In the genomic region with DNA sequence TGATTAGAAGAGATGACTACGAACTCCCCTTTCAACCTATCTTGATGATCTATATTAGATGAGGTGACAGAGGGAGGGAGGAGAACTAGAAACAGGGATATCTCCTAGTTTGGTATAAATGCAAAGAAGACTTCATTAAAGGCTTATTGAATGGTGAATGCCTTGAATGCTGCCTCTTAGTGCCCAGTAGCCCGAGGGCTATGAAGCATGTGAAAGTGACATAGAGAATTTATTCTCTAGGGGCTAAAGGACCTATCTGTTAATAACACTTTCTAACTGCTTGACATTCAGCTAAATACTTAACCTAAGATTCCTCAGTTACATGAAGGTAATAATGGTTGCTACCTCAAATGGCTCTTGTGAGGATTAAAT, we compare ENCODE assay signal across 22 cellular contexts.
"Had no signal": no experiment of that assay in that cellular context is flagged by ENCODE, and none has a peak within 500 bp of the region (broad histone marks: within the 10 kb centered on the region; RNA-seq: fewer than 3 reads in every experiment).

No MANE protein-coding gene starts in this region.

- H3K9me3 Mint-ChIP-seq: activated CD4-positive, alpha-beta memory T cell treated with anti-CD3 and anti-CD28 coated beads for 36 hours; activated T-helper 1 cell treated with anti-CD3 and anti-CD28 coated beads, Interleukin-12 subunit alpha, Interleukin-12 subunit beta, Interleukin-2, Interleukin-4 antibody, amounts not matched to agents 30 ng/mL and 10 ng/mL and 1 ng/mL, durations not matched to agents 14 hours and 24 hours and 36 hours; WTC11 had no signal

- H3K27ac Mint-ChIP-seq: activated CD4-positive, alpha-beta memory T cell treated with anti-CD3 and anti-CD28 coated beads for 36 hours; activated CD4-positive, alpha-beta T cell treated with anti-CD3 and anti-CD28 coated beads for 36 hours; activated naive CD8-positive, alpha-beta T cell; activated T-helper 1 cell treated with anti-CD3 and anti-CD28 coated beads, Interleukin-12 subunit alpha, Interleukin-12 subunit beta, Interleukin-2, Interleukin-4 antibody, amounts not matched to agents 30 ng/mL and 10 ng/mL and 1 ng/mL, durations not matched to agents 14 hours and 24 hours and 36 hours; effector memory CD8-positive, alpha-beta T cell; naive B cell; WTC11 had no signal

- H3K79me2 ChIP-seq: parathyroid adenoma had no signal

- H3K36me3 Mint-ChIP-seq: activated CD4-positive, alpha-beta memory T cell treated with anti-CD3 and anti-CD28 coated beads for 36 hours; activated naive CD8-positive, alpha-beta T cell; naive B cell; WTC11 had no signal

- H3K4me3 ChIP-seq: cardiac muscle cell, heart left ventricle, left ventricle myocardium inferior, mucosa of descending colon, right lobe of liver, testis, upper lobe of left lung had no signal

- H3K27me3 ChIP-seq: cardiac muscle cell, foreskin keratinocyte, heart left ventricle, right lobe of liver, testis, upper lobe of left lung had no signal

- H3K27ac ChIP-seq: cardiac muscle cell, foreskin keratinocyte, heart left ventricle, left ventricle myocardium inferior, parathyroid adenoma, right lobe of liver, testis, upper lobe of left lung had no signal

- H3K4me1 Mint-ChIP-seq: activated CD4-positive, alpha-beta T cell treated with anti-CD3 and anti-CD28 coated beads for 36 hours; naive B cell; WTC11 had no signal

- ATAC-seq: activated CD4-positive, alpha-beta T cell treated with anti-CD3 and anti-CD28 coated beads for 36 hours; effector memory CD8-positive, alpha-beta T cell; foreskin keratinocyte; heart left ventricle; mucosa of descending colon; right lobe of liver; WTC11 had no signal

- DNase-seq: activated CD4-positive, alpha-beta memory T cell treated with anti-CD3 and anti-CD28 coated beads for 36 hours; activated CD4-positive, alpha-beta T cell treated with anti-CD3 and anti-CD28 coated beads for 36 hours; activated gamma-delta T cell treated with Interleukin-2 at 50 U/mL for 16 hours; activated T-cell treated with anti-CD3 and anti-CD28 coated beads for 4 hours; effector memory CD8-positive, alpha-beta T cell; foreskin keratinocyte; heart left ventricle; left ventricle myocardium inferior; mammary epithelial cell; mucosa of descending colon; naive B cell; right lobe of liver; small intestine; stimulated activated CD4-positive, alpha-beta T cell treated with anti-CD3 and anti-CD28 coated beads, Interleukin-4, amount 100 ng/mL, for 1 hour; T-helper 2 cell; testis; upper lobe of left lung had no signal

- H3K36me3 ChIP-seq: cardiac muscle cell, heart left ventricle, left ventricle myocardium inferior, right lobe of liver, upper lobe of left lung had no signal

- H3K4me3 Mint-ChIP-seq: activated CD4-positive, alpha-beta memory T cell treated with anti-CD3 and anti-CD28 coated beads for 36 hours; activated CD4-positive, alpha-beta T cell treated with anti-CD3 and anti-CD28 coated beads for 36 hours; activated naive CD8-positive, alpha-beta T cell; activated T-helper 1 cell treated with anti-CD3 and anti-CD28 coated beads, Interleukin-12 subunit alpha, Interleukin-12 subunit beta, Interleukin-2, Interleukin-4 antibody, amounts not matched to agents 30 ng/mL and 10 ng/mL and 1 ng/mL, durations not matched to agents 14 hours and 24 hours and 36 hours; effector memory CD8-positive, alpha-beta T cell; naive B cell; WTC11 had no signal

- H2AFZ ChIP-seq: parathyroid adenoma had no signal

- H3K9me3 ChIP-seq: heart left ventricle, left ventricle myocardium inferior, mucosa of descending colon, right lobe of liver, testis, upper lobe of left lung had no signal

- H3K9ac ChIP-seq: parathyroid adenoma had no signal

- H3K27me3 Mint-ChIP-seq: activated CD4-positive, alpha-beta memory T cell treated with anti-CD3 and anti-CD28 coated beads for 36 hours; effector memory CD8-positive, alpha-beta T cell; naive B cell had no signal

- H3K4me1 ChIP-seq: parathyroid adenoma, right lobe of liver, testis had no signal
